ENCODE assay signal across 8 cellular contexts in the genomic region with DNA sequence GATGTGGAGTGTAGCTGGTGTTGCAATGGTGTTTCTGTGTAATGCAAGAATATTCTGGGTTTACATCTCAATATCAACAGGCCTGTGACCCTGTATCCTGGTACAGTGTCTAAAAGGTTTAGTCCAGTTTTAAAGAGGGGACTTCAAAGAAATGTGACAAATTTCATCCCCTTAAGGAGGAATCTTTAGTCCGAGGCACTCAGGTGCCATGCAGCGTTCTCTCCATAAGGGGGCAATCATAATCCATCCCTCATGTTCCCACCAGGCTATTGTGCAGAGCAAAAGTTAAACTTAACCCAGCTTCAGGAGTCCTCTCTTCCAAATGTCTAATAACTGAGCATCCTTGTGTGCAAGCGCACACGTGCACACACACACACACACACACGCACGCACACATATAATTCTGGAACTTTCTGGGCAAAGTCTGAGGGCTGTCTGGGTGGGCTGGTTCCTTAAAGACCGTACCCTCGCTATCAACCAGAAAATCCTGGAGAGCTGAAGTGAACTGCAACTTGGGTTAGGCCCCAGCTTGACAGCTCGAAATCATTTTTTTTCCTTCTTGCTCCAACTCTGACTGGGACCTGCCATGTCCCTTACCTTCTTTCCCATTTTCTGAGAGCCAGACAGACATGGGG. TPM values are rescaled to one million over a fixed set of nuclear protein-coding genes. Genes with fewer than 3 reads are reported as not detected.
DNase-seq lines count a peak whose midpoint lies in the region; ATAC-seq, FAIRE-seq and TF ChIP-seq lines count a peak whose summit lies in the region.

No MANE protein-coding gene starts in this region.

- H2BK15ac ChIP-seq in H1 (ENCODE audit: low read length), result no peak overlapping the region

- no peak overlapping the region for H2BK20ac ChIP-seq in H1 (ENCODE audit: low read length)

- H3K23me2 ChIP-seq in H1 (ENCODE audit: low read depth, low read length), result no peaks in the 10 kb centered on the region

- no peak overlapping the region for H3K4ac ChIP-seq in H1 (replicated peaks; ENCODE audit: insufficient read length, low read depth, low read length)

- CTCF ChIA-PET in HCT116 (lab: Charles Lee), result interaction anchor here (1.2 kb wide), 1 partner anchor 639 kb away, joined by 9 read pairs; no protein-coding TSS in a partner anchor
- CTCF ChIA-PET in OCI-LY7 (lab: Charles Lee; ENCODE audit: unreplicated experiment), result no interaction called here
- CTCF ChIA-PET in H1 (lab: Charles Lee; ENCODE audit: partially characterized antibody), result interaction anchor here (0.6 to 29.0 kb wide), 45 partner anchors 9 to 980 kb away, joined by 3 to 668 read pairs (median 4); partner anchors contain the start of gene CRB2

- no peak overlapping the region for H2AFZ ChIP-seq in HCT116 (ENCODE audit: low read depth, low read length, poor library complexity, severe bottlenecking)
- H2AFZ ChIP-seq in OCI-LY7 (ENCODE audit: low read length), result no peak overlapping the region
- no peak overlapping the region for H2AFZ ChIP-seq in H1 (ENCODE audit: low read length)

- H4K5ac ChIP-seq in H1 (ENCODE audit: insufficient read length, low read depth, low read length), result no peak overlapping the region

- no peak overlapping the region for H3K23ac ChIP-seq in H1 (ENCODE audit: insufficient read length)

- TF ChIP-seq POLR2A in HCT116 (IDR thresholded peaks at IDR 0.05; ENCODE audit: borderline replicate concordance, extremely low read depth, insufficient read depth, insufficient read length), result no peak
- TF ChIP-seq POLR2A in H1 (IDR thresholded peaks at IDR 0.05; ENCODE audit: control extremely low read depth in 1 of 2, low read depth in 2 of 2, low read length in 2 of 2), result no peak

- RAD21 ChIA-PET in HCT116 (lab: Charles Lee; ENCODE audit: low non-redundant PET in 1 of 2, low total read pairs in 2 of 2, uncharacterized antibody in 2 of 2, unreplicated experiment in 2 of 2), result no interaction called here

- TF ChIP-seq RAD21 in HCT116 (IDR thresholded peaks at IDR 0.05; ENCODE audit: low read depth), result peak; percentile 82
- TF ChIP-seq RAD21 in H1 (IDR thresholded peaks at IDR 0.05 in 1 of 2, conservative IDR thresholded peaks at IDR 0.05 in 1 of 2; ENCODE audit: low read depth in 2 of 2, low read length in 2 of 2), result peak; percentile 89 to 93

- no peak overlapping the region for H2BK120ac ChIP-seq in H1 (replicated peaks; ENCODE audit: low read depth, low read length)

- H3K27me3 ChIP-seq in HCT116 (ENCODE audit: insufficient read depth, low read length) (no peaks in the 10 kb centered on the region), H1 (replicated peaks in 1 of 4; ENCODE audit: control insufficient read depth in 3 of 4, extremely low read depth in 1 of 4, insufficient read depth in 3 of 4, low read length in 3 of 4) (no peaks in the 10 kb centered on the region; a peak in 1 of 7 replicates)

- H3K9me2 ChIP-seq in HCT116 (ENCODE audit: insufficient read depth) (no peaks in the 10 kb centered on the region), OCI-LY7 (ENCODE audit: insufficient read depth, low read length) (no peaks in the 10 kb centered on the region)

- H3K14ac ChIP-seq in H1 (ENCODE audit: insufficient read length), result no peak overlapping the region

- DNase-seq in D721Med (ENCODE audit: insufficient read length, low spot score) (peak; percentile 75), HCT116 (ENCODE audit: low read depth, low spot score) (peak; percentile 23), OCI-LY7 (ENCODE audit: low spot score) (peak; percentile 55), H1 (ENCODE audit: low read depth in 1 of 2, low spot score in 2 of 2) (no peak), middle frontal gyrus (ENCODE audit: extremely low spot score, low spot score) (peak; percentile 19)

- H3K27ac ChIP-seq in HCT116 (ENCODE audit: low read depth, low read length), result no peak overlapping the region
- H3K27ac ChIP-seq in OCI-LY7 (ENCODE audit: low read depth, low read length, poor library complexity, severe bottlenecking), result no peak overlapping the region
- no peak overlapping the region for H3K27ac ChIP-seq in H1 (ENCODE audit: low read depth, low read length)

- H3K9ac ChIP-seq in HCT116 (ENCODE audit: low read length), result no peak overlapping the region
- no peak overlapping the region for H3K9ac ChIP-seq in H1 (replicated peaks in 1 of 4; ENCODE audit: extremely low read depth in 1 of 4, low read depth in 3 of 4, low read length in 3 of 4)

- H3K4me1 ChIP-seq in HCT116 (ENCODE audit: control insufficient read depth in 1 of 2, insufficient read depth in 2 of 2, low read length in 2 of 2), result no peaks in the 10 kb centered on the region
- H3K4me1 ChIP-seq in OCI-LY7 (ENCODE audit: insufficient read depth, low read length, poor library complexity, severe bottlenecking), result no peaks in the 10 kb centered on the region
- H3K4me1 ChIP-seq in H1 (replicated peaks in 1 of 4; ENCODE audit: control insufficient read depth in 3 of 4, insufficient read depth in 4 of 4, low read length in 3 of 4), result peaks cover 0 to 11% (median 9%) of the 10 kb centered on the region in 4 experiments; a peak in 6 of 7 replicates

- H2BK12ac ChIP-seq in H1 (ENCODE audit: low read depth, low read length), result no peak overlapping the region

- ATAC-seq in HCT116 (peak; percentile 86), GM19023 (IDR thresholded peaks at IDR 0.05; ENCODE audit: unreplicated experiment) (no peak), GM18517 (IDR thresholded peaks at IDR 0.05; ENCODE audit: unreplicated experiment) (no peak), HG03354 (IDR thresholded peaks at IDR 0.05; ENCODE audit: poor library complexity, severe bottlenecking, unreplicated experiment) (no peak)

- no peaks in the 10 kb centered on the region for H3K79me1 ChIP-seq in H1 (ENCODE audit: low read depth, low read length)

- FAIRE-seq in D721Med (lab: Jason Lieb, UNC), result no peak
- no peak for FAIRE-seq in H1 (lab: Jason Lieb, UNC)

- H4K8ac ChIP-seq in H1 (ENCODE audit: extremely low read depth, insufficient read depth, low read length), result no peak overlapping the region

- no peak overlapping the region for H2AK5ac ChIP-seq in H1 (ENCODE audit: low read depth, low read length)

- no peaks in the 10 kb centered on the region for H3K9me3 ChIP-seq in HCT116 (ENCODE audit: control insufficient read depth in 1 of 2, insufficient read depth in 1 of 2, low read depth in 1 of 2, low read length in 2 of 2)
- no peaks in the 10 kb centered on the region for H3K9me3 ChIP-seq in OCI-LY7 (ENCODE audit: low read length)
- no peaks in the 10 kb centered on the region for H3K9me3 ChIP-seq in H1 (ENCODE audit: insufficient read depth in 2 of 2, low read depth in 1 of 2, low read length in 1 of 2)

- H3K36me3 ChIP-seq in HCT116 (ENCODE audit: control insufficient read depth in 1 of 2, insufficient read depth in 2 of 2, low read length in 2 of 2) (no peaks in the 10 kb centered on the region), OCI-LY7 (ENCODE audit: insufficient read depth, low read length) (no peaks in the 10 kb centered on the region), H1 (ENCODE audit: control insufficient read depth in 2 of 4, insufficient read depth in 4 of 4, low read length in 3 of 4) (no peaks in the 10 kb centered on the region; a peak in 1 of 8 replicates)

- H3K79me2 ChIP-seq in HCT116 (ENCODE audit: insufficient read depth, low read length), result no peaks in the 10 kb centered on the region
- no peaks in the 10 kb centered on the region for H3K79me2 ChIP-seq in OCI-LY7 (ENCODE audit: insufficient read depth, low read depth, low read length)
- no peaks in the 10 kb centered on the region for H3K79me2 ChIP-seq in H1 (ENCODE audit: control insufficient read depth in 1 of 2, insufficient read depth in 2 of 2, low read length in 2 of 2)

- no peak overlapping the region for H2BK5ac ChIP-seq in H1 (ENCODE audit: low read depth, low read length)

- H3K18ac ChIP-seq in H1 (ENCODE audit: extremely low read depth, low read length), result no peak overlapping the region

- no peak overlapping the region for H3K4me3 ChIP-seq in HCT116 (replicated peaks in 1 of 2; ENCODE audit: low read depth in 1 of 2, low read length in 2 of 2)
- no peak overlapping the region for H3K4me3 ChIP-seq in OCI-LY7 (ENCODE audit: low read depth, low read length, poor library complexity, severe bottlenecking)
- no peak overlapping the region for H3K4me3 ChIP-seq in H1 (ENCODE audit: extremely low read depth in 1 of 4, insufficient read depth in 2 of 4, low read depth in 3 of 4, low read length in 4 of 4)

- no peak overlapping the region for H3K4me2 ChIP-seq in HCT116 (ENCODE audit: low read length)
- H3K4me2 ChIP-seq in OCI-LY7 (ENCODE audit: low read length), result no peak overlapping the region
- no peak overlapping the region for H3K4me2 ChIP-seq in H1 (ENCODE audit: insufficient read depth in 1 of 2, low read depth in 2 of 2, low read length in 2 of 2)

- no peak overlapping the region for H4K91ac ChIP-seq in H1 (replicated peaks; ENCODE audit: insufficient read length, low read length)

- H4K20me1 ChIP-seq in HCT116 (ENCODE audit: insufficient read depth) (no peaks in the 10 kb centered on the region), OCI-LY7 (ENCODE audit: insufficient read depth, low read length) (no peaks in the 10 kb centered on the region), H1 (replicated peaks in 1 of 2; ENCODE audit: control insufficient read depth in 1 of 2, insufficient read depth in 2 of 2, low read length in 2 of 2) (no peaks in the 10 kb centered on the region)

- POLR2A ChIA-PET in HCT116 (lab: Charles Lee), result interaction anchor here (1.3 kb wide), 1 partner anchor 14 kb away, joined by 3 read pairs; no protein-coding TSS in a partner anchor
- POLR2A ChIA-PET in OCI-LY7 (lab: Charles Lee), result interaction anchor here (0.5 kb wide), 1 partner anchor 1231 kb away, joined by 4 read pairs; no protein-coding TSS in a partner anchor
- POLR2A ChIA-PET in H1 (lab: Charles Lee; ENCODE audit: partially characterized antibody), result interaction anchor here (0.7 kb wide), 1 partner anchor 406 kb away, joined by 3 read pairs; no protein-coding TSS in a partner anchor

- intact Hi-C loops in HCT116 (cut with micrococcal nuclease), result loop anchor here (1.0 to 5.0 kb wide), 2 partner anchors 639 to 720 kb away; no protein-coding TSS in a partner anchor
- intact Hi-C loops in OCI-LY7 (cut with micrococcal nuclease; ENCODE audit: unreplicated experiment), result loop anchor here (5.0 kb wide), 2 partner anchors 140 to 640 kb away; no protein-coding TSS in a partner anchor

- no peak for TF ChIP-seq EP300 in H1 (IDR thresholded peaks at IDR 0.05; ENCODE audit: borderline replicate concordance in 1 of 2, low read depth in 2 of 2, low read length in 2 of 2)

- BruUV-seq in HCT116 (replicated peaks; lab: Mats Ljungman, UMichigan), result no TSS peak
- BruUV-seq in OCI-LY7 (replicated peaks; lab: Mats Ljungman, UMichigan), result no TSS peak

- H3K56ac ChIP-seq in H1 (replicated peaks; ENCODE audit: insufficient read length, low read depth, low read length), result no peak overlapping the region

- TF ChIP-seq CTCF in D721Med (IDR thresholded peaks at IDR 0.05; ENCODE audit: insufficient read depth, missing control alignments), result peak; percentile 81
- peak; percentile 63 to 83 (median 82); a peak in 5 of 6 replicates for TF ChIP-seq CTCF in HCT116 (IDR thresholded peaks at IDR 0.05 in 2 of 3, conservative IDR thresholded peaks at IDR 0.05 in 1 of 3; ENCODE audit: borderline replicate concordance in 1 of 3, insufficient read depth in 1 of 3, low read depth in 2 of 3, low read length in 2 of 3)
- peak; percentile 86 for TF ChIP-seq CTCF in OCI-LY7 (conservative IDR thresholded peaks at IDR 0.05; ENCODE audit: low read length)
- TF ChIP-seq CTCF in H1 (IDR thresholded peaks at IDR 0.05; ENCODE audit: control extremely low read depth in 1 of 3, insufficient read depth in 1 of 3, low read depth in 1 of 3, low read length in 3 of 3), result peak; percentile 57 to 90 (median 73)

- 58% methylated on average over 9 of the region's 9 CpGs; no CpG with 5 or more reads in 1 of the 2 experiments for WGBS in H1 (ENCODE audit: extremely low coverage in 1 of 2, insufficient coverage in 1 of 2, insufficient read length in 1 of 2, insufficient replicate concordance in 2 of 2, low coverage in 1 of 2, low lambda C conversion rate in 2 of 2, missing lambda C conversion rate in 1 of 2), 2 experiments

RNA-seq across cellular contexts. Expression of gene CRB2, which starts 46.0 kb away (rescaled TPM):
- total RNA-seq in HCT116 (2021; ENCODE audit: unreplicated experiment) (0.07 TPM), OCI-LY7 (2022) (2.6 and 3.4 TPM in 2 replicates)
- polyA plus RNA-seq in HCT116 (2012), result 0.04 and 0.05 TPM in 2 replicates
- total RNA-seq in OCI-LY7 (2014; rRNA removed; shearing (Covaris generic)), result 0.88 and 1.6 TPM in 2 replicates
- 8.4 and 10.3 TPM in 2 replicates for total RNA-seq in H1 (2021; fragmentation: NEBNext Ultra II Directional; extraction: Animal tissue kit (Norgen Biotek cat#: 25700))
- polyA plus RNA-seq in H1 (2011; rRNA removed), result 4.0 and 6.9 TPM in 2 replicates
- 4.8 TPM for polyA plus RNA-seq in H1 (2011; cell fraction: cytosol; rRNA removed)
- polyA plus RNA-seq in H1 (2011; cell fraction: nucleus; rRNA removed), result 21.4 TPM
- 5.1 to 11.2 TPM (median 9.5 TPM) in 4 replicates for polyA plus RNA-seq in H1 (2012, experiment 1 of 2)
- 6.3 TPM for polyA plus RNA-seq in H1 (2012, experiment 2 of 2)
- polyA plus RNA-seq in H1 (2013, experiment 1 of 2), result 3.3 TPM
- polyA plus RNA-seq in H1 (2013, experiment 2 of 2), result 3.0 TPM
- polyA minus RNA-seq in H1 (2011; rRNA and poly(A)+ RNA removed), result 8.8 and 10.1 TPM in 2 replicates
- 17.2 TPM for polyA minus RNA-seq in H1 (2011; cell fraction: cytosol; rRNA and poly(A)+ RNA removed)
- polyA minus RNA-seq in H1 (2011; cell fraction: nucleus; rRNA and poly(A)+ RNA removed), result 19.0 TPM

Comparison
In these comparisons a context has a peak if more than half of its experiments do, and no peak if none do; other contexts are left out.
1. DNase-seq: peak in D721Med (single experiment), HCT116 (single experiment), OCI-LY7 (single experiment) and middle frontal gyrus (single experiment); none in H1 (0 of 2).
2. Peak in every context shown above with its lines, with median percentiles within 50 percentile points of each other: CTCF ChIP-seq.